1 cellular context compared by ENCODE assay signal in the genomic region with DNA sequence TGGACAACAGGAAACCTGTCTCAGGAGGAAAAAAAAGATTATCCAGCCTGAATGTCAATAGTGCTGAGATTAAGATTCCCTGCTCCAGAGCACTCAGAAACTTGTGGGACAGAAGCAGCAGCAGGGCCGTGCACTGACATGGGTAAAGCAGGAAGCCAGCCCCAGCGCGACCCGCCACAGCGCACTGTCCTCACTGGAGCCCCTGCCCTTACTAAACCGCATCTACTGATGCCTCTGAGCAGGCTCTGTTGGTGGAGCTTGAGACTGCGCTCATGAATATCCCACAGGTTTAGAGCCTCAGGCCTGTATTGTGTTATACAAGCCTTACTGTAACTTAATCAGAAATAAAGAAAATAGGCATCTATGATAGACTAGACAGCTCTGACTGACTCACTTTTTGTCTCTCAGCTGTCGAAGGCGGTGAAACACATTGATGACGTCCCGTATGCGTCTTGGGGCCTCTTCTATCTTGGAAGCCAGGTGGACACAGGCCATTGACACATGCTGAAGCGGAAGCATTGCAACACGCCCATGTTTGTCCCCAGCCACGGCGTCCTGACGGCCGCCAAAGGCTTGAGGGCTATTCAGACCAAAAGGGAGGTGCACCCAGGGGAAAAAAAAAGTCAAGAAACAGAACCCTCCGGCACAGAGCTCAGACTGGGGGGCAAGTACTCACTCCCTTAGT.
A peak's percentile ranks its signal among the peaks of the same experiment; 100 is the strongest.
TF ChIP-seq lines count a peak whose summit lies in the region.

No MANE protein-coding gene starts in this region.

TF ChIP-seq in K562, 482 proteins besides CTCF, POLR2A, EP300 and RAD21 (continued from another document and continues in another):
- TF ChIP-seq, protein P1, sequence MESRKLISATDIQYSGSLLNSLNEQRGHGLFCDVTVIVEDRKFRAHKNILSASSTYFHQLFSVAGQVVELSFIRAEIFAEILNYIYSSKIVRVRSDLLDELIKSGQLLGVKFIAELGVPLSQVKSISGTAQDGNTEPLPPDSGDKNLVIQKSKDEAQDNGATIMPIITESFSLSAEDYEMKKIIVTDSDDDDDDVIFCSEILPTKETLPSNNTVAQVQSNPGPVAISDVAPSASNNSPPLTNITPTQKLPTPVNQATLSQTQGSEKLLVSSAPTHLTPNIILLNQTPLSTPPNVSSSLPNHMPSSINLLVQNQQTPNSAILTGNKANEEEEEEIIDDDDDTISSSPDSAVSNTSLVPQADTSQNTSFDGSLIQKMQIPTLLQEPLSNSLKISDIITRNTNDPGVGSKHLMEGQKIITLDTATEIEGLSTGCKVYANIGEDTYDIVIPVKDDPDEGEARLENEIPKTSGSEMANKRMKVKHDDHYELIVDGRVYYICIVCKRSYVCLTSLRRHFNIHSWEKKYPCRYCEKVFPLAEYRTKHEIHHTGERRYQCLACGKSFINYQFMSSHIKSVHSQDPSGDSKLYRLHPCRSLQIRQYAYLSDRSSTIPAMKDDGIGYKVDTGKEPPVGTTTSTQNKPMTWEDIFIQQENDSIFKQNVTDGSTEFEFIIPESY (CRISPR knock-in tag; IDR thresholded peaks at IDR 0.05), result peak; percentile 98
- TF ChIP-seq RBM15 (IDR thresholded peaks at IDR 0.05; ENCODE audit: insufficient read depth, low read length) (no peak), CEBPG (CRISPR knock-in tag; IDR thresholded peaks at IDR 0.05) (peak; percentile 77; the same call in 1 of the 2 replicates), CEBPG (tag; conservative IDR thresholded peaks at IDR 0.05 in 1 of 2, IDR thresholded peaks at IDR 0.05 in 1 of 2) (peak; percentile 67 to 71), HLTF (IDR thresholded peaks at IDR 0.05) (no peak), ZNF764 (CRISPR knock-in tag; IDR thresholded peaks at IDR 0.05; ENCODE audit: low read depth) (no peak), ZNF644 (tag; IDR thresholded peaks at IDR 0.05; ENCODE audit: low read depth) (no peak), TGIF2 (CRISPR knock-in tag; IDR thresholded peaks at IDR 0.05) (no peak), CEBPB (tag; IDR thresholded peaks at IDR 0.05) (peak; percentile 96), BDP1 (IDR thresholded peaks at IDR 0.05; ENCODE audit: insufficient read depth, insufficient read length) (no peak), THRAP3 (IDR thresholded peaks at IDR 0.05; ENCODE audit: borderline replicate concordance) (no peak), MECOM (CRISPR knock-in tag; IDR thresholded peaks at IDR 0.05) (no peak), MCM7 (IDR thresholded peaks at IDR 0.05) (no peak), KAT8 (IDR thresholded peaks at IDR 0.05; ENCODE audit: low read depth) (no peak), RFX7 (CRISPR knock-in tag; IDR thresholded peaks at IDR 0.05) (no peak), SMARCA4 (IDR thresholded peaks at IDR 0.05) (0 out of 2 replicates have a peak, but pooled peaks have one; percentile 25), ELF1 (tag; IDR thresholded peaks at IDR 0.05) (no peak), CSDE1 (IDR thresholded peaks at IDR 0.05) (no peak), ERF (CRISPR knock-in tag; IDR thresholded peaks at IDR 0.05) (no peak), ZNF224 (CRISPR knock-in tag; IDR thresholded peaks at IDR 0.05) (no peak), CBX2 (IDR thresholded peaks at IDR 0.05; ENCODE audit: insufficient read depth, low read length, poor library complexity, severe bottlenecking) (no peak), FOXK1 (CRISPR knock-in tag; IDR thresholded peaks at IDR 0.05; ENCODE audit: borderline replicate concordance) (peak; percentile 62; the same call in 1 of the 2 replicates), SRSF3 (IDR thresholded peaks at IDR 0.05; ENCODE audit: insufficient read depth, low read length) (no peak), FOXP1 (CRISPR knock-in tag; IDR thresholded peaks at IDR 0.05) (peak; percentile 59), RBFOX2 (IDR thresholded peaks at IDR 0.05; ENCODE audit: low read depth, low read length) (no peak), PHF8 (IDR thresholded peaks at IDR 0.05; ENCODE audit: borderline replicate concordance, low read length) (no peak), RCOR1 (IDR thresholded peaks at IDR 0.05; ENCODE audit: borderline replicate concordance in 1 of 2, low read depth in 2 of 2, low read length in 2 of 2) (peak in 1 of 2 experiments; percentile 20; a peak in 1 of 4 replicates), ASH1L (IDR thresholded peaks at IDR 0.05; ENCODE audit: borderline replicate concordance, low read depth, partially characterized antibody) (no peak), TCF3 (CRISPR knock-in tag; IDR thresholded peaks at IDR 0.05) (peak; percentile 47; the same call in 1 of the 2 replicates), TEAD2 (tag; IDR thresholded peaks at IDR 0.05) (no peak), HDAC1 (IDR thresholded peaks at IDR 0.05) (peak in 1 of 2 experiments; percentile 76; a peak in 2 of 4 replicates), FOXA1 (IDR thresholded peaks at IDR 0.05; ENCODE audit: borderline replicate concordance) (no peak), ZNF507 (tag; conservative IDR thresholded peaks at IDR 0.05) (no peak), MIER1 (IDR thresholded peaks at IDR 0.05; ENCODE audit: low read depth) (no peak), RHOXF2B (CRISPR knock-in tag; conservative IDR thresholded peaks at IDR 0.05) (no peak), MCM2 (IDR thresholded peaks at IDR 0.05; ENCODE audit: low read depth) (no peak), HDGF (IDR thresholded peaks at IDR 0.05) (no peak; the same call in 1 of the 2 replicates), ZNF785 (CRISPR knock-in tag; IDR thresholded peaks at IDR 0.05) (no peak), CCNT2 (IDR thresholded peaks at IDR 0.05; ENCODE audit: borderline replicate concordance, extremely low read depth, insufficient read length, low read depth, low read length) (no peak), SREBF2 (CRISPR knock-in tag; IDR thresholded peaks at IDR 0.05) (no peak), HNRNPK (IDR thresholded peaks at IDR 0.05; ENCODE audit: low read depth, low read length, poor library complexity, severe bottlenecking) (no peak), PPARD (CRISPR knock-in tag; IDR thresholded peaks at IDR 0.05) (no peak), CAMTA2 (CRISPR knock-in tag; conservative IDR thresholded peaks at IDR 0.05) (no peak), ILF3 (IDR thresholded peaks at IDR 0.05; ENCODE audit: borderline replicate concordance) (no peak)
- TF ChIP-seq, protein P2, sequence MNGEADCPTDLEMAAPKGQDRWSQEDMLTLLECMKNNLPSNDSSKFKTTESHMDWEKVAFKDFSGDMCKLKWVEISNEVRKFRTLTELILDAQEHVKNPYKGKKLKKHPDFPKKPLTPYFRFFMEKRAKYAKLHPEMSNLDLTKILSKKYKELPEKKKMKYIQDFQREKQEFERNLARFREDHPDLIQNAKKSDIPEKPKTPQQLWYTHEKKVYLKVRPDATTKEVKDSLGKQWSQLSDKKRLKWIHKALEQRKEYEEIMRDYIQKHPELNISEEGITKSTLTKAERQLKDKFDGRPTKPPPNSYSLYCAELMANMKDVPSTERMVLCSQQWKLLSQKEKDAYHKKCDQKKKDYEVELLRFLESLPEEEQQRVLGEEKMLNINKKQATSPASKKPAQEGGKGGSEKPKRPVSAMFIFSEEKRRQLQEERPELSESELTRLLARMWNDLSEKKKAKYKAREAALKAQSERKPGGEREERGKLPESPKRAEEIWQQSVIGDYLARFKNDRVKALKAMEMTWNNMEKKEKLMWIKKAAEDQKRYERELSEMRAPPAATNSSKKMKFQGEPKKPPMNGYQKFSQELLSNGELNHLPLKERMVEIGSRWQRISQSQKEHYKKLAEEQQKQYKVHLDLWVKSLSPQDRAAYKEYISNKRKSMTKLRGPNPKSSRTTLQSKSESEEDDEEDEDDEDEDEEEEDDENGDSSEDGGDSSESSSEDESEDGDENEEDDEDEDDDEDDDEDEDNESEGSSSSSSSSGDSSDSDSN (IDR thresholded peaks at IDR 0.05; ENCODE audit: borderline replicate concordance in 1 of 2, low read depth in 2 of 2, low read length in 2 of 2), result 0 out of 4 replicates have a peak, but pooled peaks of 1 of the 2 experiments have one; percentile 46
- TF ChIP-seq, protein P3, sequence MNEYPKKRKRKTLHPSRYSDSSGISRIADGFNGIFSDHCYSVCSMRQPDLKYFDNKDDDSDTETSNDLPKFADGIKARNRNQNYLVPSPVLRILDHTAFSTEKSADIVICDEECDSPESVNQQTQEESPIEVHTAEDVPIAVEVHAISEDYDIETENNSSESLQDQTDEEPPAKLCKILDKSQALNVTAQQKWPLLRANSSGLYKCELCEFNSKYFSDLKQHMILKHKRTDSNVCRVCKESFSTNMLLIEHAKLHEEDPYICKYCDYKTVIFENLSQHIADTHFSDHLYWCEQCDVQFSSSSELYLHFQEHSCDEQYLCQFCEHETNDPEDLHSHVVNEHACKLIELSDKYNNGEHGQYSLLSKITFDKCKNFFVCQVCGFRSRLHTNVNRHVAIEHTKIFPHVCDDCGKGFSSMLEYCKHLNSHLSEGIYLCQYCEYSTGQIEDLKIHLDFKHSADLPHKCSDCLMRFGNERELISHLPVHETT (CRISPR knock-in tag; conservative IDR thresholded peaks at IDR 0.05 in 1 of 2, IDR thresholded peaks at IDR 0.05 in 1 of 2), result no peak
- TF ChIP-seq, protein P4, sequence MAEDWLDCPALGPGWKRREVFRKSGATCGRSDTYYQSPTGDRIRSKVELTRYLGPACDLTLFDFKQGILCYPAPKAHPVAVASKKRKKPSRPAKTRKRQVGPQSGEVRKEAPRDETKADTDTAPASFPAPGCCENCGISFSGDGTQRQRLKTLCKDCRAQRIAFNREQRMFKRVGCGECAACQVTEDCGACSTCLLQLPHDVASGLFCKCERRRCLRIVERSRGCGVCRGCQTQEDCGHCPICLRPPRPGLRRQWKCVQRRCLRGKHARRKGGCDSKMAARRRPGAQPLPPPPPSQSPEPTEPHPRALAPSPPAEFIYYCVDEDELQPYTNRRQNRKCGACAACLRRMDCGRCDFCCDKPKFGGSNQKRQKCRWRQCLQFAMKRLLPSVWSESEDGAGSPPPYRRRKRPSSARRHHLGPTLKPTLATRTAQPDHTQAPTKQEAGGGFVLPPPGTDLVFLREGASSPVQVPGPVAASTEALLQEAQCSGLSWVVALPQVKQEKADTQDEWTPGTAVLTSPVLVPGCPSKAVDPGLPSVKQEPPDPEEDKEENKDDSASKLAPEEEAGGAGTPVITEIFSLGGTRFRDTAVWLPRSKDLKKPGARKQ (CRISPR knock-in tag; IDR thresholded peaks at IDR 0.05), result no peak
- TF ChIP-seq, protein P5, sequence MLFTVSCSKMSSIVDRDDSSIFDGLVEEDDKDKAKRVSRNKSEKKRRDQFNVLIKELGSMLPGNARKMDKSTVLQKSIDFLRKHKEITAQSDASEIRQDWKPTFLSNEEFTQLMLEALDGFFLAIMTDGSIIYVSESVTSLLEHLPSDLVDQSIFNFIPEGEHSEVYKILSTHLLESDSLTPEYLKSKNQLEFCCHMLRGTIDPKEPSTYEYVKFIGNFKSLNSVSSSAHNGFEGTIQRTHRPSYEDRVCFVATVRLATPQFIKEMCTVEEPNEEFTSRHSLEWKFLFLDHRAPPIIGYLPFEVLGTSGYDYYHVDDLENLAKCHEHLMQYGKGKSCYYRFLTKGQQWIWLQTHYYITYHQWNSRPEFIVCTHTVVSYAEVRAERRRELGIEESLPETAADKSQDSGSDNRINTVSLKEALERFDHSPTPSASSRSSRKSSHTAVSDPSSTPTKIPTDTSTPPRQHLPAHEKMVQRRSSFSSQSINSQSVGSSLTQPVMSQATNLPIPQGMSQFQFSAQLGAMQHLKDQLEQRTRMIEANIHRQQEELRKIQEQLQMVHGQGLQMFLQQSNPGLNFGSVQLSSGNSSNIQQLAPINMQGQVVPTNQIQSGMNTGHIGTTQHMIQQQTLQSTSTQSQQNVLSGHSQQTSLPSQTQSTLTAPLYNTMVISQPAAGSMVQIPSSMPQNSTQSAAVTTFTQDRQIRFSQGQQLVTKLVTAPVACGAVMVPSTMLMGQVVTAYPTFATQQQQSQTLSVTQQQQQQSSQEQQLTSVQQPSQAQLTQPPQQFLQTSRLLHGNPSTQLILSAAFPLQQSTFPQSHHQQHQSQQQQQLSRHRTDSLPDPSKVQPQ (CRISPR knock-in tag; IDR thresholded peaks at IDR 0.05; ENCODE audit: borderline replicate concordance), result no peak
- TF ChIP-seq, protein P6, sequence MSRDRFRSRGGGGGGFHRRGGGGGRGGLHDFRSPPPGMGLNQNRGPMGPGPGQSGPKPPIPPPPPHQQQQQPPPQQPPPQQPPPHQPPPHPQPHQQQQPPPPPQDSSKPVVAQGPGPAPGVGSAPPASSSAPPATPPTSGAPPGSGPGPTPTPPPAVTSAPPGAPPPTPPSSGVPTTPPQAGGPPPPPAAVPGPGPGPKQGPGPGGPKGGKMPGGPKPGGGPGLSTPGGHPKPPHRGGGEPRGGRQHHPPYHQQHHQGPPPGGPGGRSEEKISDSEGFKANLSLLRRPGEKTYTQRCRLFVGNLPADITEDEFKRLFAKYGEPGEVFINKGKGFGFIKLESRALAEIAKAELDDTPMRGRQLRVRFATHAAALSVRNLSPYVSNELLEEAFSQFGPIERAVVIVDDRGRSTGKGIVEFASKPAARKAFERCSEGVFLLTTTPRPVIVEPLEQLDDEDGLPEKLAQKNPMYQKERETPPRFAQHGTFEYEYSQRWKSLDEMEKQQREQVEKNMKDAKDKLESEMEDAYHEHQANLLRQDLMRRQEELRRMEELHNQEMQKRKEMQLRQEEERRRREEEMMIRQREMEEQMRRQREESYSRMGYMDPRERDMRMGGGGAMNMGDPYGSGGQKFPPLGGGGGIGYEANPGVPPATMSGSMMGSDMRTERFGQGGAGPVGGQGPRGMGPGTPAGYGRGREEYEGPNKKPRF (IDR thresholded peaks at IDR 0.05; ENCODE audit: low read depth, low read length), result no peak
- TF ChIP-seq, protein P7, sequence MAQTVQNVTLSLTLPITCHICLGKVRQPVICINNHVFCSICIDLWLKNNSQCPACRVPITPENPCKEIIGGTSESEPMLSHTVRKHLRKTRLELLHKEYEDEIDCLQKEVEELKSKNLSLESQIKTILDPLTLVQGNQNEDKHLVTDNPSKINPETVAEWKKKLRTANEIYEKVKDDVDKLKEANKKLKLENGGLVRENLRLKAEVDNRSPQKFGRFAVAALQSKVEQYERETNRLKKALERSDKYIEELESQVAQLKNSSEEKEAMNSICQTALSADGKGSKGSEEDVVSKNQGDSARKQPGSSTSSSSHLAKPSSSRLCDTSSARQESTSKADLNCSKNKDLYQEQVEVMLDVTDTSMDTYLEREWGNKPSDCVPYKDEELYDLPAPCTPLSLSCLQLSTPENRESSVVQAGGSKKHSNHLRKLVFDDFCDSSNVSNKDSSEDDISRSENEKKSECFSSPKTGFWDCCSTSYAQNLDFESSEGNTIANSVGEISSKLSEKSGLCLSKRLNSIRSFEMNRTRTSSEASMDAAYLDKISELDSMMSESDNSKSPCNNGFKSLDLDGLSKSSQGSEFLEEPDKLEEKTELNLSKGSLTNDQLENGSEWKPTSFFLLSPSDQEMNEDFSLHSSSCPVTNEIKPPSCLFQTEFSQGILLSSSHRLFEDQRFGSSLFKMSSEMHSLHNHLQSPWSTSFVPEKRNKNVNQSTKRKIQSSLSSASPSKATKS (CRISPR knock-in tag; IDR thresholded peaks at IDR 0.05), result no peak
- TF ChIP-seq, protein P8, sequence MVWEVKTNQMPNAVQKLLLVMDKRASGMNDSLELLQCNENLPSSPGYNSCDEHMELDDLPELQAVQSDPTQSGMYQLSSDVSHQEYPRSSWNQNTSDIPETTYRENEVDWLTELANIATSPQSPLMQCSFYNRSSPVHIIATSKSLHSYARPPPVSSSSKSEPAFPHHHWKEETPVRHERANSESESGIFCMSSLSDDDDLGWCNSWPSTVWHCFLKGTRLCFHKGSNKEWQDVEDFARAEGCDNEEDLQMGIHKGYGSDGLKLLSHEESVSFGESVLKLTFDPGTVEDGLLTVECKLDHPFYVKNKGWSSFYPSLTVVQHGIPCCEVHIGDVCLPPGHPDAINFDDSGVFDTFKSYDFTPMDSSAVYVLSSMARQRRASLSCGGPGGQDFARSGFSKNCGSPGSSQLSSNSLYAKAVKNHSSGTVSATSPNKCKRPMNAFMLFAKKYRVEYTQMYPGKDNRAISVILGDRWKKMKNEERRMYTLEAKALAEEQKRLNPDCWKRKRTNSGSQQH (CRISPR knock-in tag; IDR thresholded peaks at IDR 0.05), result no peak
